ENCODE assay signal across 20 cellular contexts in genomic region chr4:163598489-163598888, GRCh38.
A peak's percentile ranks its signal among the peaks of the same experiment; 100 is the strongest.
DNase-seq lines count a peak whose midpoint lies in the region; ATAC-seq, FAIRE-seq and TF ChIP-seq lines count a peak whose summit lies in the region.
"Had no signal": no experiment of that assay in that cellular context is flagged by ENCODE, and none has a peak within 500 bp of the region (broad histone marks: within the 10 kb centered on the region; RNA-seq: fewer than 3 reads in every experiment).

No MANE protein-coding gene starts in this region.

- no peak overlapping the region for H3K18ac ChIP-seq in H1 (ENCODE audit: extremely low read depth, low read length)

- no peaks in the 10 kb centered on the region; a peak in 1 of 7 replicates for H3K27me3 ChIP-seq in H1 (replicated peaks in 1 of 4; ENCODE audit: control insufficient read depth in 3 of 4, extremely low read depth in 1 of 4, insufficient read depth in 3 of 4, low read length in 3 of 4)
- H3K27me3 ChIP-seq: BLaER1 treated with 17β-estradiol and CSF1 and Interleukin-3, amounts not matched to agents 10 nM and 100 nM; SJSA1; transverse colon had no signal

- no peak overlapping the region for H3K4me2 ChIP-seq in H1 (ENCODE audit: insufficient read depth in 1 of 2, low read depth in 2 of 2, low read length in 2 of 2)

- no peak overlapping the region for H2AK5ac ChIP-seq in H1 (ENCODE audit: low read depth, low read length)

- H3K56ac ChIP-seq in H1 (replicated peaks; ENCODE audit: insufficient read length, low read depth, low read length), result no peak overlapping the region

- no peak overlapping the region for H4K5ac ChIP-seq in H1 (ENCODE audit: insufficient read length, low read depth, low read length)

- no peak overlapping the region for H3K9ac ChIP-seq in H1 (replicated peaks in 1 of 4; ENCODE audit: extremely low read depth in 1 of 4, low read depth in 3 of 4, low read length in 3 of 4)
- H3K9ac ChIP-seq: BLaER1 treated with 17β-estradiol and CSF1 and Interleukin-3, amounts not matched to agents 10 nM and 100 nM had no signal

- CTCF ChIA-PET in H1 (lab: Charles Lee; ENCODE audit: partially characterized antibody), result interaction anchor here (0.6 to 0.8 kb wide), 2 partner anchors 320 to 1511 kb away, joined by 3 to 4 read pairs; no protein-coding TSS in a partner anchor

- no peak overlapping the region for H2BK15ac ChIP-seq in H1 (ENCODE audit: low read length)

- peaks cover 0 to 7% (median 0%) of the 10 kb centered on the region in 4 experiments; a peak in 1 of 7 replicates for H3K4me1 ChIP-seq in H1 (replicated peaks in 1 of 4; ENCODE audit: control insufficient read depth in 3 of 4, insufficient read depth in 4 of 4, low read length in 3 of 4)
- H3K4me1 ChIP-seq: SJSA1, transverse colon had no signal

- TF ChIP-seq POLR2A in H1 (IDR thresholded peaks at IDR 0.05; ENCODE audit: control extremely low read depth in 1 of 2, low read depth in 2 of 2, low read length in 2 of 2), result no peak

- TF ChIP-seq EP300 in H1 (IDR thresholded peaks at IDR 0.05; ENCODE audit: borderline replicate concordance in 1 of 2, low read depth in 2 of 2, low read length in 2 of 2), result no peak

- no peak overlapping the region for H3K4me3 ChIP-seq in H1 (ENCODE audit: extremely low read depth in 1 of 4, insufficient read depth in 2 of 4, low read depth in 3 of 4, low read length in 4 of 4)
- H3K4me3 ChIP-seq: BLaER1 treated with 17β-estradiol and CSF1 and Interleukin-3, amounts not matched to agents 10 nM and 100 nM; SJSA1; transverse colon had no signal

- no peak overlapping the region for H4K8ac ChIP-seq in H1 (ENCODE audit: extremely low read depth, insufficient read depth, low read length)

- no peak for TF ChIP-seq RAD21 in H1 (IDR thresholded peaks at IDR 0.05 in 1 of 2, conservative IDR thresholded peaks at IDR 0.05 in 1 of 2; ENCODE audit: low read depth in 2 of 2, low read length in 2 of 2)

- no peak overlapping the region for H4K91ac ChIP-seq in H1 (replicated peaks; ENCODE audit: insufficient read length, low read length)

- no peaks in the 10 kb centered on the region for H4K20me1 ChIP-seq in H1 (replicated peaks in 1 of 2; ENCODE audit: control insufficient read depth in 1 of 2, insufficient read depth in 2 of 2, low read length in 2 of 2)

- H2BK120ac ChIP-seq in H1 (replicated peaks; ENCODE audit: low read depth, low read length), result no peak overlapping the region

- 88% methylated on average over 2 of the region's 2 CpGs; no CpG with 5 or more reads in 1 of the 2 experiments for WGBS in H1 (ENCODE audit: extremely low coverage in 1 of 2, insufficient coverage in 1 of 2, insufficient read length in 1 of 2, insufficient replicate concordance in 2 of 2, low coverage in 1 of 2, low lambda C conversion rate in 2 of 2, missing lambda C conversion rate in 1 of 2), 2 experiments

- ATAC-seq in GM19035 (IDR thresholded peaks at IDR 0.05; ENCODE audit: unreplicated experiment) (peak; percentile 29), GM21737 (IDR thresholded peaks at IDR 0.05; ENCODE audit: unreplicated experiment) (peak; percentile 31), HG03159 (IDR thresholded peaks at IDR 0.05; ENCODE audit: unreplicated experiment) (peak; percentile 16)
- ATAC-seq: activated CD8-positive, alpha-beta T cell treated with anti-CD3 and anti-CD28 coated beads, Interleukin-2, amount 10 ng/mL, durations not matched to agents 7 days and 5 days; activated T-helper 17 cell treated with anti-CD3 and anti-CD28 coated beads, Interleukin-2, amount 50 U/mL, for 72 hours had no signal

- H3K36me3 ChIP-seq in H1 (ENCODE audit: control insufficient read depth in 2 of 4, insufficient read depth in 4 of 4, low read length in 3 of 4), result no peaks in the 10 kb centered on the region
- H3K36me3 ChIP-seq: SJSA1, transverse colon had no signal

- FAIRE-seq in H1 (lab: Jason Lieb, UNC), result peak; percentile 66
- FAIRE-seq: endometrium, TTC549 had no signal

- no peak overlapping the region for H2BK12ac ChIP-seq in H1 (ENCODE audit: low read depth, low read length)

- H2BK20ac ChIP-seq in H1 (ENCODE audit: low read length), result no peak overlapping the region

- POLR2A ChIA-PET in H1 (lab: Charles Lee; ENCODE audit: partially characterized antibody), result no interaction called here

- no peak overlapping the region for H2BK5ac ChIP-seq in H1 (ENCODE audit: low read depth, low read length)

- H2AFZ ChIP-seq in H1 (ENCODE audit: low read length), result no peak overlapping the region

- no peak overlapping the region for H3K14ac ChIP-seq in H1 (ENCODE audit: insufficient read length)

- no peaks in the 10 kb centered on the region for H3K23me2 ChIP-seq in H1 (ENCODE audit: low read depth, low read length)

- H3K9me3 ChIP-seq in H1 (ENCODE audit: insufficient read depth in 2 of 2, low read depth in 1 of 2, low read length in 1 of 2), result no peaks in the 10 kb centered on the region
- H3K9me3 ChIP-seq: SJSA1, transverse colon had no signal

- DNase-seq in H1 (ENCODE audit: low read depth in 1 of 2, low spot score in 2 of 2) (no peak), HUDEP-2 (lab: John Stamatoyannopoulos, UW; ENCODE audit: unreplicated experiment in 76 of 76) (no peak), NCI-H1092 (lab: John Stamatoyannopoulos, UW) (no peak)
- no peak for DNase-seq in activated CD4-positive, alpha-beta T cell treated with anti-CD3 and anti-CD28 coated beads for 48 hours
- DNase-seq in stimulated activated naive CD4-positive, alpha-beta T cell treated with Interleukin-2 at 50 U/mL for 16 hours (lab: John Stamatoyannopoulos, UW), result no peak
- DNase-seq: activated CD8-positive, alpha-beta T cell treated with anti-CD3 and anti-CD28 coated beads, Interleukin-2, amount 10 ng/mL, durations not matched to agents 7 days and 5 days; amygdala; cerebellar nuclear complex; DMS53; foreskin melanocyte; nephron progenitor cell; transverse colon had no signal

- TF ChIP-seq CTCF in H1 (IDR thresholded peaks at IDR 0.05; ENCODE audit: control extremely low read depth in 1 of 3, insufficient read depth in 1 of 3, low read depth in 1 of 3, low read length in 3 of 3), result no peak

- no peak overlapping the region for H3K27ac ChIP-seq in H1 (ENCODE audit: low read depth, low read length)
- H3K27ac ChIP-seq: SJSA1, transverse colon had no signal

- H3K79me2 ChIP-seq in H1 (ENCODE audit: control insufficient read depth in 1 of 2, insufficient read depth in 2 of 2, low read length in 2 of 2), result no peaks in the 10 kb centered on the region

- no peak overlapping the region for H3K23ac ChIP-seq in H1 (ENCODE audit: insufficient read length)

- no peak overlapping the region for H3K4ac ChIP-seq in H1 (replicated peaks; ENCODE audit: insufficient read length, low read depth, low read length)

- no peaks in the 10 kb centered on the region for H3K79me1 ChIP-seq in H1 (ENCODE audit: low read depth, low read length)

TF ChIP-seq in H1, 55 proteins besides CTCF, POLR2A, EP300 and RAD21:
- no peak for TF ChIP-seq CEBPB (IDR thresholded peaks at IDR 0.05; ENCODE audit: low read depth, low read length)
- TF ChIP-seq TEAD4 (IDR thresholded peaks at IDR 0.05; ENCODE audit: low read depth, low read length), result no peak
- no peak for TF ChIP-seq ZNF274 (IDR thresholded peaks at IDR 0.05; ENCODE audit: borderline replicate concordance, extremely low read depth, low read length)
- no peak for TF ChIP-seq SUZ12 (IDR thresholded peaks at IDR 0.05; ENCODE audit: low read length)
- no peak for TF ChIP-seq SAP30 (IDR thresholded peaks at IDR 0.05; ENCODE audit: insufficient read depth, insufficient replicate concordance, low read length)
- TF ChIP-seq POLR2AphosphoS5 (IDR thresholded peaks at IDR 0.05; ENCODE audit: low read depth, low read length), result no peak
- TF ChIP-seq TBP (IDR thresholded peaks at IDR 0.05; ENCODE audit: low read depth, low read length), result no peak
- TF ChIP-seq CHD2 (IDR thresholded peaks at IDR 0.05; ENCODE audit: low read length), result no peak
- no peak for TF ChIP-seq FOSL1 (IDR thresholded peaks at IDR 0.05; ENCODE audit: insufficient read depth, low read depth, low read length)
- TF ChIP-seq CBX8 (IDR thresholded peaks at IDR 0.05; ENCODE audit: borderline replicate concordance, low read depth, low read length), result no peak
- TF ChIP-seq TAF7 (optimal IDR thresholded peaks at IDR 0.05; ENCODE audit: borderline replicate concordance, low read depth, low read length), result no peak
- no peak for TF ChIP-seq NRF1 (IDR thresholded peaks at IDR 0.05; ENCODE audit: low read depth, low read length)
- TF ChIP-seq CHD1 (IDR thresholded peaks at IDR 0.05; ENCODE audit: low read depth, low read length), result no peak
- TF ChIP-seq, protein P1, sequence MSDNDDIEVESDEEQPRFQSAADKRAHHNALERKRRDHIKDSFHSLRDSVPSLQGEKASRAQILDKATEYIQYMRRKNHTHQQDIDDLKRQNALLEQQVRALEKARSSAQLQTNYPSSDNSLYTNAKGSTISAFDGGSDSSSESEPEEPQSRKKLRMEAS (IDR thresholded peaks at IDR 0.05), result no peak
